Comparison of ENCODE assay signal across 30 cellular contexts in genomic region chr17:58032691-58033415, GRCh38. TPM values are rescaled to one million over a fixed set of nuclear protein-coding genes. Genes with fewer than 3 reads are reported as not detected.
DNase-seq lines count a peak whose midpoint lies in the region; ATAC-seq and TF ChIP-seq lines count a peak whose summit lies in the region.
"Had no signal": no experiment of that assay in that cellular context is flagged by ENCODE, and none has a peak within 500 bp of the region (broad histone marks: within the 10 kb centered on the region; RNA-seq: fewer than 3 reads in every experiment).

No MANE protein-coding gene starts in this region.

- no peak overlapping the region for H3K56ac ChIP-seq in mesendoderm (ENCODE audit: low read length)

- no peaks in the 10 kb centered on the region for H3K36me3 ChIP-seq in mesendoderm (ENCODE audit: control insufficient read depth, insufficient read depth, low read length)
- H3K36me3 ChIP-seq: brain microvascular endothelial cell, esophagus muscularis mucosa, tibial artery had no signal

- H3K4me1 Mint-ChIP-seq in WTC11, result peaks cover 12% of the 10 kb centered on the region
- H3K4me1 Mint-ChIP-seq: activated naive CD4-positive, alpha-beta T cell treated with anti-CD3 and anti-CD28 coated beads, Interleukin-2, amount 10 ng/mL, durations not matched to agents 7 days and 5 days; B cell; CD8-positive, alpha-beta memory T cell; mesothelial cell of epicardium; naive B cell had no signal

- H3K9me3 Mint-ChIP-seq in WTC11, result peaks cover 15% of the 10 kb centered on the region
- H3K9me3 Mint-ChIP-seq: activated naive CD4-positive, alpha-beta T cell treated with anti-CD3 and anti-CD28 coated beads, Interleukin-2, amount 10 ng/mL, durations not matched to agents 7 days and 5 days; CD8-positive, alpha-beta memory T cell had no signal

- H3K79me1 ChIP-seq in mesendoderm (ENCODE audit: low read length), result no peaks in the 10 kb centered on the region

- H3K27me3 Mint-ChIP-seq in WTC11 (ENCODE audit: low read depth), result peaks cover 3% of the 10 kb centered on the region; the same call in 1 of the 2 replicates
- H3K27me3 Mint-ChIP-seq: activated CD4-positive, alpha-beta memory T cell treated with anti-CD3 and anti-CD28 coated beads for 36 hours had no signal

- POLR2A ChIA-PET in WTC11 (lab: Charles Lee), result no interaction called here

- H3K18ac ChIP-seq in mesendoderm (ENCODE audit: low read length), result no peak overlapping the region

- no peak overlapping the region for H2BK120ac ChIP-seq in mesendoderm (ENCODE audit: low read depth, low read length)

- no peak overlapping the region for H3K4me2 ChIP-seq in mesendoderm (ENCODE audit: low read length)

- H3K79me2 ChIP-seq in mesendoderm (ENCODE audit: control insufficient read depth, insufficient read depth, low read length), result no peaks in the 10 kb centered on the region

- H3K4me3 ChIP-seq in mesendoderm (ENCODE audit: low read length), result no peak overlapping the region
- H3K4me3 ChIP-seq: esophagus muscularis mucosa, tibial artery had no signal

- DNase-seq in ELF-1 (ENCODE audit: low read depth, low spot score) (peak; percentile 29), NOMO-1 (lab: John Stamatoyannopoulos, UW; ENCODE audit: unreplicated experiment in 2 of 2) (peak; percentile 31 to 83), WTC11 (ENCODE audit: low spot score) (no peak), mesendoderm (peak; percentile 87), pons (ENCODE audit: low spot score) (no peak), RKO (ENCODE audit: low spot score) (no peak)
- DNase-seq: ACHN; activated CD4-positive, alpha-beta memory T cell treated with anti-CD3 and anti-CD28 coated beads for 36 hours; activated CD4-positive, alpha-beta T cell treated with anti-CD3 and anti-CD28 coated beads for 1 hour; activated CD8-positive, alpha-beta memory T cell treated with anti-CD3 and anti-CD28 coated beads, Interleukin-2, amount 50 U/mL, for 4 hours; activated naive CD4-positive, alpha-beta T cell treated with anti-CD3 and anti-CD28 coated beads, Interleukin-2, amount 10 ng/mL, durations not matched to agents 7 days and 5 days; amniotic stem cell; brain microvascular endothelial cell; CD8-positive, alpha-beta memory T cell; cerebellar nuclear complex; dermis blood vessel endothelial cell; foreskin fibroblast; GOT3; kidney glomerular epithelial cell; naive B cell; NCI-H146; NCI-H748 treated with DMSO at 0.1 percent for 48 hours; stimulated activated CD4-positive, alpha-beta T cell treated with anti-CD3 and anti-CD28 coated beads, Interleukin-4, amount 100 ng/mL, for 24 hours; tibial artery had no signal

- H3K23ac ChIP-seq in mesendoderm (ENCODE audit: low read length), result no peak overlapping the region

- no peak overlapping the region for H3K9ac ChIP-seq in mesendoderm (ENCODE audit: low read length)

- no peak overlapping the region for H4K5ac ChIP-seq in mesendoderm (ENCODE audit: low read length)

- H2BK15ac ChIP-seq in mesendoderm (replicated peaks; ENCODE audit: low read depth), result no peak overlapping the region

- H2AK5ac ChIP-seq in mesendoderm (ENCODE audit: low read length), result no peak overlapping the region

- no peak overlapping the region for H3K27ac Mint-ChIP-seq in WTC11
- H3K27ac Mint-ChIP-seq: activated CD4-positive, alpha-beta memory T cell treated with anti-CD3 and anti-CD28 coated beads for 36 hours; activated naive CD4-positive, alpha-beta T cell treated with anti-CD3 and anti-CD28 coated beads, Interleukin-2, amount 10 ng/mL, durations not matched to agents 7 days and 5 days; B cell; CD8-positive, alpha-beta memory T cell; mesothelial cell of epicardium; naive B cell had no signal

- H3K36me3 Mint-ChIP-seq in WTC11, result peaks cover 2% of the 10 kb centered on the region; the same call in 1 of the 2 replicates
- H3K36me3 Mint-ChIP-seq: activated CD4-positive, alpha-beta memory T cell treated with anti-CD3 and anti-CD28 coated beads for 36 hours; activated naive CD4-positive, alpha-beta T cell treated with anti-CD3 and anti-CD28 coated beads, Interleukin-2, amount 10 ng/mL, durations not matched to agents 7 days and 5 days; CD8-positive, alpha-beta memory T cell had no signal

- no peaks in the 10 kb centered on the region for H3K27me3 ChIP-seq in mesendoderm (ENCODE audit: insufficient read depth, low read length, poor library complexity)
- H3K27me3 ChIP-seq: brain microvascular endothelial cell, esophagus muscularis mucosa, tibial artery had no signal

- no peak overlapping the region for H2BK5ac ChIP-seq in mesendoderm (ENCODE audit: low read length)

- no peak overlapping the region for H3K4ac ChIP-seq in mesendoderm (ENCODE audit: low read depth, low read length)

- WGBS in mesendoderm (ENCODE audit: extremely low coverage, insufficient coverage, low lambda C conversion rate), result no CpG with 5 or more reads among the region's 6 CpGs

- ATAC-seq in WTC11, result peak; percentile 58
- ATAC-seq in GM21529 (IDR thresholded peaks at IDR 0.05; ENCODE audit: unreplicated experiment), result no peak
- ATAC-seq in HG02571 (IDR thresholded peaks at IDR 0.05; ENCODE audit: unreplicated experiment), result no peak

- peaks cover 2% of the 10 kb centered on the region for H3K4me1 ChIP-seq in mesendoderm (ENCODE audit: control insufficient read depth, low read depth, low read length)
- H3K4me1 ChIP-seq: esophagus muscularis mucosa, tibial artery had no signal

- no peak overlapping the region for H4K8ac ChIP-seq in mesendoderm (ENCODE audit: low read depth, low read length)

- H3K4me3 Mint-ChIP-seq in WTC11, result no peak overlapping the region
- H3K4me3 Mint-ChIP-seq: activated CD4-positive, alpha-beta memory T cell treated with anti-CD3 and anti-CD28 coated beads for 36 hours; activated naive CD4-positive, alpha-beta T cell treated with anti-CD3 and anti-CD28 coated beads, Interleukin-2, amount 10 ng/mL, durations not matched to agents 7 days and 5 days; B cell; CD8-positive, alpha-beta memory T cell; mesothelial cell of epicardium; naive B cell had no signal

- no peak for TF ChIP-seq CTCF in WTC11 (IDR thresholded peaks at IDR 0.05)

- H3K27ac ChIP-seq in mesendoderm (ENCODE audit: low read depth, low read length), result no peak overlapping the region
- H3K27ac ChIP-seq: brain microvascular endothelial cell, esophagus muscularis mucosa, HL-60, tibial artery had no signal

- CTCF ChIA-PET in WTC11 (lab: Charles Lee), result no interaction called here

TF ChIP-seq in WTC11, 78 proteins besides CTCF, POLR2A, EP300 and RAD21 (continues in another document):
- TF ChIP-seq ERG (CRISPR knock-in tag; IDR thresholded peaks at IDR 0.05) (no peak), NR2C2 (CRISPR knock-in tag; IDR thresholded peaks at IDR 0.05) (no peak), NR1H2 (CRISPR knock-in tag; IDR thresholded peaks at IDR 0.05) (no peak), NFE2L1 (CRISPR knock-in tag; IDR thresholded peaks at IDR 0.05) (no peak), ATF3 (CRISPR knock-in tag; conservative IDR thresholded peaks at IDR 0.05) (no peak), ZNF512 (CRISPR knock-in tag; IDR thresholded peaks at IDR 0.05; ENCODE audit: borderline replicate concordance) (no peak)

RNA-seq across cellular contexts. Expression of gene SRSF1, which starts 25.8 kb away (rescaled TPM):
- 349 to 387 TPM (median 366 TPM) in 3 replicates for total RNA-seq in WTC11 (2021)
- polyA plus RNA-seq in mesendoderm (2013, experiment 1 of 2), result 461 TPM
- 462 TPM for polyA plus RNA-seq in mesendoderm (2013, experiment 2 of 2)

RNA-seq across cellular contexts. Expression of gene VEZF1, which starts 44.8 kb away (rescaled TPM):
- total RNA-seq in WTC11 (2021), result 43.1 to 43.8 TPM (median 43.3 TPM) in 3 replicates
- 43.9 TPM for polyA plus RNA-seq in mesendoderm (2013, experiment 1 of 2)
- 44.0 TPM for polyA plus RNA-seq in mesendoderm (2013, experiment 2 of 2)

RNA-seq across cellular contexts. Expression of gene DYNLL2, which starts 50.4 kb away (rescaled TPM):
- 32.1 to 34.6 TPM (median 32.2 TPM) in 3 replicates for total RNA-seq in WTC11 (2021)
- polyA plus RNA-seq in mesendoderm (2013, experiment 1 of 2), result 21.8 TPM
- 21.7 TPM for polyA plus RNA-seq in mesendoderm (2013, experiment 2 of 2)

Comparison
In these comparisons a context has a peak if more than half of its experiments do, and no peak if none do; other contexts are left out.
1. DNase-seq: peak in ELF-1 (single experiment), NOMO-1 (2 of 2) and mesendoderm (single experiment); none in WTC11 (single experiment), pons (single experiment) and RKO (single experiment).